8 cellular contexts compared by ENCODE assay signal in genomic region chr7:73725703-73726466, GRCh38. TPM values are rescaled to one million over a fixed set of nuclear protein-coding genes. Genes with fewer than 3 reads are reported as not detected.
A peak's percentile ranks its signal among the peaks of the same experiment; 100 is the strongest.
DNase-seq lines count a peak whose midpoint lies in the region; ATAC-seq and TF ChIP-seq lines count a peak whose summit lies in the region.

No MANE protein-coding gene starts in this region.

- H3K36me3 ChIP-seq in RWPE2 (ENCODE audit: low read depth) (no peaks in the 10 kb centered on the region), thoracic aorta (no peaks in the 10 kb centered on the region)

- no peaks in the 10 kb centered on the region for H3K36me3 Mint-ChIP-seq in activated T-helper 17 cell treated with anti-CD3 and anti-CD28 coated beads, Interleukin-2, amount 50 U/mL, for 72 hours (ENCODE audit: low read depth)

- H3K27ac ChIP-seq in RWPE2 (ENCODE audit: poor library complexity, severe bottlenecking) (no peak overlapping the region), thoracic aorta (no peak overlapping the region)

- H3K27ac Mint-ChIP-seq in activated T-helper 17 cell treated with anti-CD3 and anti-CD28 coated beads, Interleukin-2, amount 50 U/mL, for 72 hours: no peak overlapping the region

- H3K4me3 ChIP-seq in RWPE2 (ENCODE audit: severe bottlenecking): no peak overlapping the region
- H3K4me3 ChIP-seq in thoracic aorta: no peak overlapping the region

- no peak overlapping the region for H3K4me3 Mint-ChIP-seq in activated T-helper 17 cell treated with anti-CD3 and anti-CD28 coated beads, Interleukin-2, amount 50 U/mL, for 72 hours

- DNase-seq in DMS 273 treated with DMSO at 0.1 percent for 48 hours (lab: John Stamatoyannopoulos, UW): peak; percentile 69
- peak; percentile 87 for DNase-seq in LoVo (ENCODE audit: low spot score)
- DNase-seq in RWPE2 (ENCODE audit: low spot score): no peak
- peak; percentile 55 for DNase-seq in fibroblast of the conjunctiva (ENCODE audit: low read depth)
- peak in 53 of 56 donors; percentile 12 to 94 (median 65) for DNase-seq in nucleus accumbens (lab: John Stamatoyannopoulos, UW)
- peak; percentile 64 for DNase-seq in thoracic aorta (ENCODE audit: low spot score)

- peaks cover 7% of the 10 kb centered on the region for H3K27me3 Mint-ChIP-seq in activated T-helper 17 cell treated with anti-CD3 and anti-CD28 coated beads, Interleukin-2, amount 50 U/mL, for 72 hours

- no peaks in the 10 kb centered on the region for H3K27me3 ChIP-seq in RWPE2 (ENCODE audit: insufficient read depth, poor library complexity, severe bottlenecking)
- no peaks in the 10 kb centered on the region for H3K27me3 ChIP-seq in thoracic aorta (replicated peaks; ENCODE audit: insufficient read depth)

- H3K9me3 ChIP-seq in RWPE2 (ENCODE audit: severe bottlenecking) (no peaks in the 10 kb centered on the region), thoracic aorta (no peaks in the 10 kb centered on the region)

- TF ChIP-seq CTCF in RWPE2 (IDR thresholded peaks at IDR 0.05; ENCODE audit: poor library complexity, severe bottlenecking) (peak; percentile 95), thoracic aorta (IDR thresholded peaks at IDR 0.05) (peak; percentile 95)

- H3K4me1 ChIP-seq in RWPE2 (ENCODE audit: insufficient read depth, poor library complexity, severe bottlenecking): no peaks in the 10 kb centered on the region
- peaks cover 3 to 13% of the 10 kb centered on the region in 2 donors for H3K4me1 ChIP-seq in thoracic aorta (ENCODE audit: control insufficient read depth in 1 of 2, low read depth in 2 of 2)

- ATAC-seq in GM21717 (IDR thresholded peaks at IDR 0.05; ENCODE audit: unreplicated experiment): peak; percentile 84
- ATAC-seq in RWPE2 (ENCODE audit: low read depth): peak; percentile 98
- peak; percentile 99 for ATAC-seq in activated T-helper 17 cell treated with anti-CD3 and anti-CD28 coated beads, Interleukin-2, amount 50 U/mL, for 72 hours (replicated peaks)
- peak; percentile 67 for ATAC-seq in thoracic aorta (ENCODE audit: insufficient number of reproducible peaks, low FRiP score, low read depth)

- no peaks in the 10 kb centered on the region for H3K4me1 Mint-ChIP-seq in activated T-helper 17 cell treated with anti-CD3 and anti-CD28 coated beads, Interleukin-2, amount 50 U/mL, for 72 hours

- no peaks in the 10 kb centered on the region for H3K9me3 Mint-ChIP-seq in activated T-helper 17 cell treated with anti-CD3 and anti-CD28 coated beads, Interleukin-2, amount 50 U/mL, for 72 hours

RNA-seq across cellular contexts. Expression of gene STX1A, which starts 6.4 kb away (rescaled TPM):
- total RNA-seq in activated T-helper 17 cell treated with anti-CD3 and anti-CD28 coated beads, Interleukin-2, amount 50 U/mL, for 72 hours: 10 to 100 TPM; 16.8 to 40.9 TPM
- 10 to 100 TPM; 10.3 to 16.8 TPM for total RNA-seq in thoracic aorta

RNA-seq across cellular contexts. Expression of gene ABHD11, which starts 12.7 kb away (rescaled TPM):
- 10 to 100 TPM; 11.9 to 21.2 TPM for total RNA-seq in activated T-helper 17 cell treated with anti-CD3 and anti-CD28 coated beads, Interleukin-2, amount 50 U/mL, for 72 hours
- 10 to 100 TPM in 1 of 2 donors, 1 to 10 TPM in 1; 2.5 to 16.9 TPM for total RNA-seq in thoracic aorta

RNA-seq across cellular contexts. Expression of gene BUD23, which starts 42.5 kb away (rescaled TPM):
- 10 to 100 TPM; 54.6 to 82.3 TPM for total RNA-seq in activated T-helper 17 cell treated with anti-CD3 and anti-CD28 coated beads, Interleukin-2, amount 50 U/mL, for 72 hours
- 10 to 100 TPM; 36.9 to 51.0 TPM for total RNA-seq in thoracic aorta

RNA-seq across cellular contexts. Expression of gene DNAJC30, which starts 42.6 kb away (rescaled TPM):
- total RNA-seq in activated T-helper 17 cell treated with anti-CD3 and anti-CD28 coated beads, Interleukin-2, amount 50 U/mL, for 72 hours: 1 to 10 TPM; 5.3 to 7.6 TPM
- 1 to 10 TPM; 3.9 to 7.8 TPM for total RNA-seq in thoracic aorta

RNA-seq across cellular contexts. Expression of gene CLDN3, which starts 44.2 kb away (rescaled TPM):
- total RNA-seq in activated T-helper 17 cell treated with anti-CD3 and anti-CD28 coated beads, Interleukin-2, amount 50 U/mL, for 72 hours: not detected
- total RNA-seq in thoracic aorta: not detected
